ENCODE assay signal across 10 cellular contexts in genomic region chr9:134662143-134662876, GRCh38. TPM values are rescaled to one million over a fixed set of nuclear protein-coding genes. Genes with fewer than 3 reads are reported as not detected.
DNase-seq lines count a peak whose midpoint lies in the region; ATAC-seq and TF ChIP-seq lines count a peak whose summit lies in the region.
"Had no signal": no experiment of that assay in that cellular context is flagged by ENCODE, and none has a peak within 500 bp of the region (broad histone marks: within the 10 kb centered on the region; RNA-seq: fewer than 3 reads in every experiment).

No MANE protein-coding gene starts in this region.

- no peaks in the 10 kb centered on the region; the same call in none of the 2 replicates for H3K27me3 Mint-ChIP-seq in H9 (ENCODE audit: low read depth)

- H3K9me3 ChIP-seq in osteoblast (ENCODE audit: low read depth, low read length) (no peaks in the 10 kb centered on the region), H9 (ENCODE audit: control insufficient read depth, low read depth, low read length) (peaks cover 4% of the 10 kb centered on the region)

- H4K91ac ChIP-seq in H9 (ENCODE audit: insufficient read length, low read depth, low read length), result no peak overlapping the region

- no peak overlapping the region for H3K18ac ChIP-seq in H9 (ENCODE audit: insufficient read length, low read depth, low read length)

- H3K36me3 ChIP-seq in osteoblast (ENCODE audit: insufficient read depth, low read length), result peaks cover 53% of the 10 kb centered on the region

- no peaks in the 10 kb centered on the region for H3K27me3 ChIP-seq in osteoblast (ENCODE audit: insufficient read depth, low read length)
- no peaks in the 10 kb centered on the region for H3K27me3 ChIP-seq in H9 (ENCODE audit: insufficient read depth, low read length)

- no peak overlapping the region for H2BK15ac ChIP-seq in H9 (ENCODE audit: low read depth, low read length)

- no peaks in the 10 kb centered on the region for H3K23me2 ChIP-seq in H9 (ENCODE audit: insufficient read length, low read depth, low read length, poor library complexity, severe bottlenecking)

- no peak overlapping the region for H3K4ac ChIP-seq in H9 (ENCODE audit: low read depth, low read length)

- H4K20me1 ChIP-seq in osteoblast (ENCODE audit: insufficient read depth, low read length) (peaks cover 90% of the 10 kb centered on the region), H9 (ENCODE audit: control insufficient read depth, insufficient read depth, insufficient read length) (no peaks in the 10 kb centered on the region)

- peaks cover 9 to 12% of the 10 kb centered on the region in 2 experiments; a peak in 3 of 4 replicates for H3K4me1 Mint-ChIP-seq in H9

- H3K27ac Mint-ChIP-seq in H9, result peak overlapping the region in 1 of 3 experiments; percentile 62; a peak in 1 of 7 replicates

- H3K23ac ChIP-seq in H9 (ENCODE audit: insufficient read length, low read depth, low read length), result no peak overlapping the region

- H3K79me1 ChIP-seq in H9 (ENCODE audit: insufficient read depth, low read depth, low read length, poor library complexity, severe bottlenecking), result no peaks in the 10 kb centered on the region

- no peak overlapping the region for H4K8ac ChIP-seq in H9 (replicated peaks; ENCODE audit: insufficient read length, low read depth, low read length)

- no peak overlapping the region for H2BK5ac ChIP-seq in H9 (ENCODE audit: insufficient read length, low read length)

- H3K4me2 ChIP-seq in osteoblast (ENCODE audit: insufficient read depth, low read length), result peak overlapping the region; percentile 70
- no peak overlapping the region for H3K4me2 ChIP-seq in H9 (ENCODE audit: insufficient read depth, insufficient read length, low read length)

- no peak for TF ChIP-seq CTCF in AG09319 (IDR thresholded peaks at IDR 0.05; ENCODE audit: low read depth, low read length)
- no peak for TF ChIP-seq CTCF in fibroblast of villous mesenchyme (IDR thresholded peaks at IDR 0.05; ENCODE audit: insufficient read depth, low read depth, low read length)
- TF ChIP-seq CTCF in osteoblast (IDR thresholded peaks at IDR 0.05; ENCODE audit: extremely low read depth, low read depth, low read length), result no peak
- no peak for TF ChIP-seq CTCF in GM20000 (IDR thresholded peaks at IDR 0.05; ENCODE audit: extremely low read depth, missing control alignments)
- TF ChIP-seq CTCF in H9 (conservative IDR thresholded peaks at IDR 0.05), result no peak

- peaks cover 94% of the 10 kb centered on the region for H3K79me2 ChIP-seq in osteoblast (ENCODE audit: insufficient read depth, low read length)
- H3K79me2 ChIP-seq in H9 (ENCODE audit: insufficient read depth, low read length), result no peaks in the 10 kb centered on the region

- no peak overlapping the region; a peak in 1 of 5 replicates for H3K4me3 Mint-ChIP-seq in H9

- H2AFZ ChIP-seq in osteoblast (ENCODE audit: low read length) (no peak overlapping the region), H9 (ENCODE audit: low read length) (no peak overlapping the region)

- H3K56ac ChIP-seq in H9 (ENCODE audit: insufficient read length, low read depth, low read length), result no peak overlapping the region

- no peak overlapping the region for H3T11ph ChIP-seq in H9 (ENCODE audit: low read length)

- no peak overlapping the region for H3K9ac ChIP-seq in H9 (ENCODE audit: extremely low read depth, insufficient read length, low read length)

- no CpG with 5 or more reads among the region's 17 CpGs for WGBS in H9 (ENCODE audit: extremely low coverage, insufficient read length, low lambda C conversion rate)

- DNase-seq in AG09319 (ENCODE audit: extremely low read depth, low read depth) (peak; percentile 87), RPMI7951 (ENCODE audit: low read depth) (peak; percentile 99), fibroblast of villous mesenchyme (ENCODE audit: low read depth) (peak; percentile 99), osteoblast (ENCODE audit: insufficient read length, low spot score, missing footprints) (peak; percentile 94), GM20000 (ENCODE audit: low spot score) (no peak), H9 (no peak)
- DNase-seq: NCI-H1105 had no signal

- H3K4me3 ChIP-seq in fibroblast of villous mesenchyme (ENCODE audit: low read depth, low read length) (peak overlapping the region; percentile 23), osteoblast (ENCODE audit: insufficient read depth, low read length) (peak overlapping the region; percentile 44)

- H3K4me1 ChIP-seq in osteoblast (ENCODE audit: insufficient read depth, low read length) (peaks cover 57% of the 10 kb centered on the region), H9 (ENCODE audit: insufficient read depth, low read length) (no peaks in the 10 kb centered on the region)

- H2BK120ac ChIP-seq in H9 (ENCODE audit: low read depth, low read length, poor library complexity, severe bottlenecking), result no peak overlapping the region

- H3K14ac ChIP-seq in H9 (ENCODE audit: insufficient read depth, low read length), result no peak overlapping the region

- H3K36me3 Mint-ChIP-seq in H9 (ENCODE audit: insufficient read depth in 1 of 3, low read depth in 3 of 3), result peaks cover 2 to 21% (median 10%) of the 10 kb centered on the region in 3 experiments

- ATAC-seq in HG03108 (IDR thresholded peaks at IDR 0.05; ENCODE audit: unreplicated experiment) (no peak), GM19455 (IDR thresholded peaks at IDR 0.05; ENCODE audit: unreplicated experiment) (no peak)
- ATAC-seq: activated naive CD4-positive, alpha-beta T cell treated with anti-CD3 and anti-CD28 coated beads, Interleukin-2, amount 50 U/mL, for 72 hours had no signal

- H2AK5ac ChIP-seq in H9 (ENCODE audit: insufficient read length, low read length), result no peak overlapping the region

- H3K27ac ChIP-seq in osteoblast (ENCODE audit: low read depth, low read length) (peak overlapping the region; percentile 96), H9 (ENCODE audit: insufficient read length, low read depth, low read length) (no peak overlapping the region)

- no peak overlapping the region for H2BK20ac ChIP-seq in H9 (ENCODE audit: low read depth, low read length, poor library complexity, severe bottlenecking)

- H3K9me3 Mint-ChIP-seq in H9, result peaks cover 7 to 17% of the 10 kb centered on the region in 2 experiments; a peak in 4 of 5 replicates

- H4K5ac ChIP-seq in H9 (ENCODE audit: insufficient read length, low read depth, low read length), result no peak overlapping the region

- no peak overlapping the region for H2BK12ac ChIP-seq in H9 (ENCODE audit: insufficient read length, low read depth, low read length)

RNA-seq across cellular contexts. Expression of gene COL5A1, which starts 20.7 kb away (rescaled TPM):
- 138 and 179 TPM in 2 replicates for total RNA-seq in RPMI7951 (2014; rRNA removed; shearing (Covaris generic))
- 295 and 502 TPM in 2 replicates for total RNA-seq in fibroblast of villous mesenchyme
- total RNA-seq in osteoblast, result 571 and 801 TPM in 2 replicates
- total RNA-seq in H9 (2021), result 8.6 and 9.5 TPM in 2 replicates

Comparison
In these comparisons a context has a peak if more than half of its experiments do, and no peak if none do; other contexts are left out.
1. DNase-seq: peak in AG09319 (single experiment), RPMI7951 (single experiment), fibroblast of villous mesenchyme (single experiment) and osteoblast (single experiment); none in GM20000 (single experiment) and H9 (single experiment).
2. RNA of gene COL5A1, which starts 20.7 kb away (total RNA-seq): 571 to 801 TPM in osteoblast, 295 to 502 TPM in fibroblast of villous mesenchyme and 138 to 179 TPM in RPMI7951; 8.6 to 9.5 TPM in H9; every median in the first group is over 10 times any median in the second.